In genomic region chr17:7850970-7851437, GRCh38 we compare ENCODE assay signal across 1 cellular context.
TF ChIP-seq lines count a peak whose summit lies in the region.

No MANE protein-coding gene starts in this region.

TF ChIP-seq in HCT116, 20 proteins besides CTCF, POLR2A, EP300 and RAD21:
- no peak for TF ChIP-seq SRF (IDR thresholded peaks at IDR 0.05; ENCODE audit: low read depth)
- peak; percentile 35; the same call in 1 of the 2 replicates for TF ChIP-seq ZFX (IDR thresholded peaks at IDR 0.05)
